Comparison of ENCODE assay signal across 1 cellular context in the genomic region with DNA sequence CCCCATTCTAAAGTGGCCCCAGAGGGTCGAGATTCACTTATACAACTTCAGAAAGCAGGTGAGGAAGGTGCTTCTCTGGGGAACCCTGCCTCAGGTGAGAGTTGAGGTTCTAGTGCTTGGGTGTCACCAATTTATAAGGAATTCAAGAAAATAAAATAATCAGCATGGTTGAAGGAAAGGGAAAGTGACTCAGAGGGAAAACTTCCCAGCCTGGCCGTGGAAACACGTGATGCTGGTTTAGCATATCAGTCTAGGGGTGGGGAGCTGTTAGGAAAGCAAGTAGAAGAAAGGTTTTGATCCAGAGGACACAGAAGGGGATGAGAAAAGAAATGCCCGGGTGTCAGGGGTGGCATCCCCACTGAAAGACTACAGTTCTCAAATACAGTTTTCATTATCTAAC.
TF ChIP-seq lines count a peak whose summit lies in the region.

No MANE protein-coding gene starts in this region.

TF ChIP-seq in A549, 52 proteins besides CTCF, POLR2A, EP300 and RAD21:
- no peak for TF ChIP-seq KDM1A (IDR thresholded peaks at IDR 0.05; ENCODE audit: low read depth)
- TF ChIP-seq RFX5 (IDR thresholded peaks at IDR 0.05) = 0 out of 2 replicates have a peak, but pooled peaks have one; percentile 19
